24 cellular contexts compared by ENCODE assay signal in the genomic region with DNA sequence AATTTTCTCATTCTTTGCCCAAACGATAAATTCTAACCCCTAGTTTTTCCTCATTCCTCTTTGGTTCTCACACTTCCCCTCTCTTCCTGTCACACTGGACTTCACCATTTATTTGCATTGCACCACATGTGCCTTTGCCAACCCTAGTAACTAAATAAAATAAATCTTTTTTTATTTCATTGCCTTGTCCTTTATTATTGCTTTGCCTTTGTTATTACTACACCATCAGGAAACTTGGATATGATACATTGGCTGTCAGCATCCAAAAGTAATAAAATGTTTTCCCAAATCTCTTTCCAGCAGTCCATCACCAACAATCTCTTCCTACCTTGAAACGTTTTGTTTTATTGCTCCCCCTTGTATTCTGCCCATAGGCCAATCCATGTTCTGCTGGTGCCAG.
"Had no signal": no experiment of that assay in that cellular context is flagged by ENCODE, and none has a peak within 500 bp of the region (broad histone marks: within the 10 kb centered on the region; RNA-seq: fewer than 3 reads in every experiment).

No MANE protein-coding gene starts in this region.

- H3K36me3 Mint-ChIP-seq: activated naive CD8-positive, alpha-beta T cell; stimulated activated naive B cell treated with anti-CD40 and anti-IgM and Interleukin-4, amounts not matched to agents 10 μg/mL and 1 μg/mL and 100 μg/mL, for 72 hours; type B pancreatic cell had no signal

- DNase-seq: activated CD4-positive, alpha-beta T cell treated with anti-CD3 and anti-CD28 coated beads for 1 hour; activated CD4-positive, alpha-beta T cell treated with anti-CD3 and anti-CD28 coated beads, Interleukin-2, amount 50 U/mL, for 4 hours; activated CD8-positive, alpha-beta memory T cell treated with anti-CD3 and anti-CD28 coated beads for 24 hours; activated CD8-positive, alpha-beta memory T cell treated with anti-CD3 and anti-CD28 coated beads, Interleukin-2, amount 50 U/mL, for 4 hours; activated effector memory CD4-positive, alpha-beta T cell treated with anti-CD3 and anti-CD28 coated beads, Interleukin-2, amount 50 U/mL, for 16 hours; activated T-cell treated with anti-CD3 and anti-CD28 coated beads, Interleukin-2, amount 50 U/mL, for 4 hours; dorsolateral prefrontal cortex; effector memory CD8-positive, alpha-beta T cell; foreskin melanocyte; glutamatergic neuron; hippocampal formation; left cardiac atrium; mesenchymal stem cell; mucosa of descending colon; retina; sigmoid colon; stimulated activated CD4-positive, alpha-beta T cell treated with anti-CD3 and anti-CD28 coated beads, Interleukin-15, amount 100 ng/mL, for 24 hours; stimulated activated naive B cell treated with anti-CD40 and anti-IgM and Interleukin-4, amounts not matched to agents 10 μg/mL and 1 μg/mL and 100 μg/mL, for 72 hours; WERI-Rb-1 had no signal

- H3K27me3 Mint-ChIP-seq: activated naive CD8-positive, alpha-beta T cell; central memory CD8-positive, alpha-beta T cell; effector memory CD8-positive, alpha-beta T cell; progenitor cell of endocrine pancreas; stimulated activated naive B cell treated with anti-CD40 and anti-IgM and Interleukin-4, amounts not matched to agents 10 μg/mL and 1 μg/mL and 100 μg/mL, for 72 hours; type B pancreatic cell had no signal

- ATAC-seq: effector memory CD8-positive, alpha-beta T cell; esophagus mucosa; left cardiac atrium; mucosa of descending colon; stimulated activated naive B cell treated with anti-CD40 and anti-IgM and Interleukin-4, amounts not matched to agents 10 μg/mL and 1 μg/mL and 100 μg/mL, for 72 hours had no signal

- H3K27ac Mint-ChIP-seq: progenitor cell of endocrine pancreas; stimulated activated naive B cell treated with anti-CD40 and anti-IgM and Interleukin-4, amounts not matched to agents 10 μg/mL and 1 μg/mL and 100 μg/mL, for 72 hours; type B pancreatic cell had no signal

- H3K9me3 Mint-ChIP-seq: activated T-cell treated with anti-CD3 and anti-CD28 coated beads, Interleukin-2, amount 50 U/mL, for 4 hours; central memory CD8-positive, alpha-beta T cell; effector memory CD8-positive, alpha-beta T cell; type B pancreatic cell had no signal

- H3K4me3 Mint-ChIP-seq: central memory CD8-positive, alpha-beta T cell; effector memory CD8-positive, alpha-beta T cell; stimulated activated naive B cell treated with anti-CD40 and anti-IgM and Interleukin-4, amounts not matched to agents 10 μg/mL and 1 μg/mL and 100 μg/mL, for 72 hours; type B pancreatic cell had no signal
